Comparison of ENCODE assay signal across 8 cellular contexts in the genomic region with DNA sequence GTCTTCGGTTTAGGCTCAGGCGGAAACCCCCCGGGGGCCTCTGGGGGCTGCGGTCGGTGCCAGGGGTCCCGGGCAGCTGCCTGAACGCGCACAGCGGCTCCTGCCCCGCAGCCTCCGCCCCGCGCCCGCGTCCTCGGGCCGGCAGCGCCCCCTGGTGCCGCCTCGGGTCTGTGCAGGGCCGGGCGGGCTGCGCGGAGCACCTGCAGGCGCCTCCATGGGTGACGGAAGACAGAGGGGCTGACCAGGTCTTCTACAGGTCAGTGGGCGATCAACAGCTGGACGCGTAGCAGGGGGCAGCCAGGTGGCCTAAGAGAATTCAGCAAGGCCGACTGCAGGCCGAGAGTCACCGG.
DNase-seq lines count a peak whose midpoint lies in the region; ATAC-seq, FAIRE-seq and TF ChIP-seq lines count a peak whose summit lies in the region.
"Not testable (repeated sequence)": the region's sequence is repeated elsewhere in the genome, so short reads cannot be mapped to it uniquely, and the experiment has no call there.

No MANE protein-coding gene starts in this region.

- H3K27me3 Mint-ChIP-seq in activated CD8-positive, alpha-beta T cell treated with anti-CD3 and anti-CD28 coated beads, Interleukin-2, amount 10 ng/mL, durations not matched to agents 7 days and 5 days (ENCODE audit: low read depth), result not testable (repeated sequence)
- H3K27me3 Mint-ChIP-seq in mesothelial cell of epicardium (ENCODE audit: low read depth), result peaks cover 11% of the 10 kb centered on the region

- not testable (repeated sequence) for H4K5ac ChIP-seq in H1 (ENCODE audit: insufficient read length, low read depth, low read length)

- peak overlapping the region; percentile 57 to 69 for H3K4me2 ChIP-seq in H1 (ENCODE audit: insufficient read depth in 1 of 2, low read depth in 2 of 2, low read length in 2 of 2)

- POLR2A ChIA-PET in activated CD8-positive, alpha-beta T cell treated with anti-CD3 and anti-CD28 coated beads, Interleukin-2, amount 10 ng/mL, durations not matched to agents 7 days and 5 days (lab: Charles Lee); H1 (lab: Charles Lee; ENCODE audit: partially characterized antibody): not testable (repeated sequence)

- not testable (repeated sequence) for H3K27ac Mint-ChIP-seq in activated CD8-positive, alpha-beta T cell treated with anti-CD3 and anti-CD28 coated beads, Interleukin-2, amount 10 ng/mL, durations not matched to agents 7 days and 5 days; mesothelial cell of epicardium

- H4K20me1 ChIP-seq in H1 (replicated peaks in 1 of 2; ENCODE audit: control insufficient read depth in 1 of 2, insufficient read depth in 2 of 2, low read length in 2 of 2), result not testable (repeated sequence)

- not testable (repeated sequence) for H3K27me3 ChIP-seq in HUES48 (ENCODE audit: control insufficient read depth, insufficient read depth, low read length); H1 (replicated peaks in 1 of 4; ENCODE audit: control insufficient read depth in 3 of 4, extremely low read depth in 1 of 4, insufficient read depth in 3 of 4, low read length in 3 of 4); thoracic aorta (replicated peaks; ENCODE audit: insufficient read depth)

- not testable (repeated sequence) for H3K36me3 ChIP-seq in HUES48 (ENCODE audit: control insufficient read depth, insufficient read depth, low read length); H1 (ENCODE audit: control insufficient read depth in 2 of 4, insufficient read depth in 4 of 4, low read length in 3 of 4); thoracic aorta

- H3K4ac ChIP-seq in H1 (replicated peaks; ENCODE audit: insufficient read length, low read depth, low read length), result not testable (repeated sequence)

- not testable (repeated sequence) for TF ChIP-seq CTCF in GM12864 (IDR thresholded peaks at IDR 0.05; ENCODE audit: low read depth, low read length, missing control alignments); H1 (IDR thresholded peaks at IDR 0.05; ENCODE audit: control extremely low read depth in 1 of 3, insufficient read depth in 1 of 3, low read depth in 1 of 3, low read length in 3 of 3); mesothelial cell of epicardium (IDR thresholded peaks at IDR 0.05; ENCODE audit: unreplicated experiment); thoracic aorta (IDR thresholded peaks at IDR 0.05)

- not testable (repeated sequence) for FAIRE-seq in H1 (lab: Jason Lieb, UNC)

- not testable (repeated sequence) for H2BK15ac ChIP-seq in H1 (ENCODE audit: low read length)

- TF ChIP-seq RAD21 in H1 (IDR thresholded peaks at IDR 0.05 in 1 of 2, conservative IDR thresholded peaks at IDR 0.05 in 1 of 2; ENCODE audit: low read depth in 2 of 2, low read length in 2 of 2), result not testable (repeated sequence)

- not testable (repeated sequence) for H3K9me3 Mint-ChIP-seq in activated CD8-positive, alpha-beta T cell treated with anti-CD3 and anti-CD28 coated beads, Interleukin-2, amount 10 ng/mL, durations not matched to agents 7 days and 5 days (ENCODE audit: insufficient read depth); mesothelial cell of epicardium

- H4K91ac ChIP-seq in H1 (replicated peaks; ENCODE audit: insufficient read length, low read length), result not testable (repeated sequence)

- H3K9ac ChIP-seq in HUES48 (ENCODE audit: low read depth, low read length); H1 (replicated peaks in 1 of 4; ENCODE audit: extremely low read depth in 1 of 4, low read depth in 3 of 4, low read length in 3 of 4): not testable (repeated sequence)

- not testable (repeated sequence) for H2BK120ac ChIP-seq in H1 (replicated peaks; ENCODE audit: low read depth, low read length)

- not testable (repeated sequence) for H3K79me1 ChIP-seq in H1 (ENCODE audit: low read depth, low read length)

- H3K27ac ChIP-seq in HUES48 (ENCODE audit: low read depth, low read length); H1 (ENCODE audit: low read depth, low read length); thoracic aorta: not testable (repeated sequence)

- H3K4me3 Mint-ChIP-seq in activated CD8-positive, alpha-beta T cell treated with anti-CD3 and anti-CD28 coated beads, Interleukin-2, amount 10 ng/mL, durations not matched to agents 7 days and 5 days, result peak overlapping the region; percentile 45
- peak overlapping the region; percentile 42 for H3K4me3 Mint-ChIP-seq in mesothelial cell of epicardium

- H3K4me1 Mint-ChIP-seq in activated CD8-positive, alpha-beta T cell treated with anti-CD3 and anti-CD28 coated beads, Interleukin-2, amount 10 ng/mL, durations not matched to agents 7 days and 5 days (ENCODE audit: low read depth), result peaks cover 11% of the 10 kb centered on the region
- not testable (repeated sequence) for H3K4me1 Mint-ChIP-seq in mesothelial cell of epicardium

- not testable (repeated sequence) for H3K14ac ChIP-seq in H1 (ENCODE audit: insufficient read length)

- WGBS in H1 (ENCODE audit: extremely low coverage in 1 of 2, insufficient coverage in 1 of 2, insufficient read length in 1 of 2, insufficient replicate concordance in 2 of 2, low coverage in 1 of 2, low lambda C conversion rate in 2 of 2, missing lambda C conversion rate in 1 of 2), 2 experiments, result 3% methylated on average over 3 of the region's 32 CpGs; no CpG with 5 or more reads in 1 of the 2 experiments

- H2AK5ac ChIP-seq in H1 (ENCODE audit: low read depth, low read length), result not testable (repeated sequence)

- H2AFZ ChIP-seq in H1 (ENCODE audit: low read length), result not testable (repeated sequence)

- ATAC-seq in GM21360 (IDR thresholded peaks at IDR 0.05; ENCODE audit: unreplicated experiment) (peak; percentile 84), HG02885 (IDR thresholded peaks at IDR 0.05; ENCODE audit: poor library complexity, unreplicated experiment) (peak; percentile 90), thoracic aorta (ENCODE audit: insufficient number of reproducible peaks, low FRiP score, low read depth) (peak; percentile 71)
- ATAC-seq in activated CD8-positive, alpha-beta T cell treated with anti-CD3 and anti-CD28 coated beads, Interleukin-2, amount 10 ng/mL, durations not matched to agents 7 days and 5 days, result peak; percentile 98

- not testable (repeated sequence) for H2BK20ac ChIP-seq in H1 (ENCODE audit: low read length)

- H3K36me3 Mint-ChIP-seq in activated CD8-positive, alpha-beta T cell treated with anti-CD3 and anti-CD28 coated beads, Interleukin-2, amount 10 ng/mL, durations not matched to agents 7 days and 5 days (ENCODE audit: low read depth); mesothelial cell of epicardium: not testable (repeated sequence)

- not testable (repeated sequence) for H4K8ac ChIP-seq in H1 (ENCODE audit: extremely low read depth, insufficient read depth, low read length)

- H3K4me3 ChIP-seq in GM12864 (ENCODE audit: low read depth, low read length) (peak overlapping the region; percentile 42; the same call in 1 of the 2 replicates), HUES48 (ENCODE audit: low read depth, low read length) (peak overlapping the region; percentile 46; the same call in 1 of the 2 replicates), H1 (ENCODE audit: extremely low read depth in 1 of 4, insufficient read depth in 2 of 4, low read depth in 3 of 4, low read length in 4 of 4) (peak overlapping the region in 2 of 4 experiments; percentile 27 to 50; a peak in 4 of 8 replicates), thoracic aorta (peak overlapping the region; percentile 60)

- not testable (repeated sequence) for H2BK5ac ChIP-seq in H1 (ENCODE audit: low read depth, low read length)

- H3K23ac ChIP-seq in H1 (ENCODE audit: insufficient read length), result not testable (repeated sequence)

- not testable (repeated sequence) for DNase-seq in GM12864 (ENCODE audit: low read depth); activated CD8-positive, alpha-beta T cell treated with anti-CD3 and anti-CD28 coated beads, Interleukin-2, amount 10 ng/mL, durations not matched to agents 7 days and 5 days; H1 (ENCODE audit: low read depth in 1 of 2, low spot score in 2 of 2); mesothelial cell of epicardium (ENCODE audit: low spot score in 2 of 2, unreplicated experiment in 2 of 2); thoracic aorta (ENCODE audit: low spot score)

- not testable (repeated sequence) for H3K18ac ChIP-seq in H1 (ENCODE audit: extremely low read depth, low read length)

- not testable (repeated sequence) for H3K56ac ChIP-seq in H1 (replicated peaks; ENCODE audit: insufficient read length, low read depth, low read length)

- not testable (repeated sequence) for TF ChIP-seq EP300 in H1 (IDR thresholded peaks at IDR 0.05; ENCODE audit: borderline replicate concordance in 1 of 2, low read depth in 2 of 2, low read length in 2 of 2)

- TF ChIP-seq POLR2A in H1 (IDR thresholded peaks at IDR 0.05; ENCODE audit: control extremely low read depth in 1 of 2, low read depth in 2 of 2, low read length in 2 of 2), result not testable (repeated sequence)

- not testable (repeated sequence) for H3K9me3 ChIP-seq in HUES48 (ENCODE audit: control insufficient read depth, insufficient read depth, low read length); H1 (ENCODE audit: insufficient read depth in 2 of 2, low read depth in 1 of 2, low read length in 1 of 2); thoracic aorta

- not testable (repeated sequence) for H3K23me2 ChIP-seq in H1 (ENCODE audit: low read depth, low read length)

- CTCF ChIA-PET in activated CD8-positive, alpha-beta T cell treated with anti-CD3 and anti-CD28 coated beads, Interleukin-2, amount 10 ng/mL, durations not matched to agents 7 days and 5 days (lab: Charles Lee); H1 (lab: Charles Lee; ENCODE audit: partially characterized antibody): not testable (repeated sequence)

- not testable (repeated sequence) for H3K79me2 ChIP-seq in H1 (ENCODE audit: control insufficient read depth in 1 of 2, insufficient read depth in 2 of 2, low read length in 2 of 2)

- H2BK12ac ChIP-seq in H1 (ENCODE audit: low read depth, low read length), result not testable (repeated sequence)

- not testable (repeated sequence) for H3K4me1 ChIP-seq in HUES48 (ENCODE audit: control insufficient read depth, insufficient read depth, low read length); H1 (replicated peaks in 1 of 4; ENCODE audit: control insufficient read depth in 3 of 4, insufficient read depth in 4 of 4, low read length in 3 of 4); thoracic aorta (ENCODE audit: control insufficient read depth in 1 of 2, low read depth in 2 of 2)
